In genomic region chr7:47153076-47153475, GRCh38 we compare ENCODE assay signal across 8 cellular contexts.
DNase-seq lines count a peak whose midpoint lies in the region; ATAC-seq, FAIRE-seq and TF ChIP-seq lines count a peak whose summit lies in the region.

No MANE protein-coding gene starts in this region.

- peaks cover 6% of the 10 kb centered on the region; the same call in 1 of the 2 replicates for H3K9me3 Mint-ChIP-seq in WTC11

- ATAC-seq in WTC11: no peak
- ATAC-seq in HG03159 (IDR thresholded peaks at IDR 0.05; ENCODE audit: unreplicated experiment): no peak

- DNase-seq in GM04504 (ENCODE audit: low read depth) (peak; percentile 93), NCI-H748 treated with DMSO at 0.1 percent for 48 hours (lab: John Stamatoyannopoulos, UW) (peak; percentile 79), fibroblast of gingiva (ENCODE audit: low read depth) (peak; percentile 90), retinal pigment epithelial cell (ENCODE audit: low read depth) (peak; percentile 92), WTC11 (ENCODE audit: low spot score) (no peak), GDM1 (lab: John Stamatoyannopoulos, UW) (no peak), frontal cortex (ENCODE audit: low spot score in 2 of 2) (no peak)

- H3K4me3 ChIP-seq in retinal pigment epithelial cell (ENCODE audit: low read length): no peak overlapping the region

- no peak for FAIRE-seq in frontal cortex (lab: Jason Lieb, UNC)

- no peak overlapping the region for H3K27ac Mint-ChIP-seq in WTC11

- H3K4me3 Mint-ChIP-seq in WTC11: no peak overlapping the region

- POLR2A ChIA-PET in WTC11 (lab: Charles Lee): no interaction called here

- CTCF ChIA-PET in WTC11 (lab: Charles Lee): interaction anchor here (0.9 to 1.5 kb wide), 6 partner anchors 13 to 1289 kb away, joined by 3 to 7 read pairs (median 6); no protein-coding TSS in a partner anchor

- H3K36me3 Mint-ChIP-seq in WTC11: no peaks in the 10 kb centered on the region

- TF ChIP-seq CTCF in retinal pigment epithelial cell (conservative IDR thresholded peaks at IDR 0.05; ENCODE audit: low read depth, low read length) (no peak), WTC11 (IDR thresholded peaks at IDR 0.05) (no peak)

- H3K4me1 Mint-ChIP-seq in WTC11: peaks cover 25% of the 10 kb centered on the region

- no peaks in the 10 kb centered on the region for H3K27me3 Mint-ChIP-seq in WTC11 (ENCODE audit: low read depth)

TF ChIP-seq in WTC11, 78 proteins besides CTCF, POLR2A, EP300 and RAD21:
- TF ChIP-seq KAT7 (CRISPR knock-in tag; IDR thresholded peaks at IDR 0.05; ENCODE audit: borderline replicate concordance) (no peak), FOXP1 (CRISPR knock-in tag; IDR thresholded peaks at IDR 0.05; ENCODE audit: borderline replicate concordance) (no peak)

Comparison
In these comparisons a context has a peak if more than half of its experiments do, and no peak if none do; other contexts are left out.
1. DNase-seq: peak in GM04504 (single experiment), NCI-H748 treated with DMSO at 0.1 percent for 48 hours (single experiment), fibroblast of gingiva (single experiment) and retinal pigment epithelial cell (single experiment); none in WTC11 (single experiment), GDM1 (single experiment) and frontal cortex (0 of 2).